Comparison of ENCODE assay signal across 8 cellular contexts in the genomic region with DNA sequence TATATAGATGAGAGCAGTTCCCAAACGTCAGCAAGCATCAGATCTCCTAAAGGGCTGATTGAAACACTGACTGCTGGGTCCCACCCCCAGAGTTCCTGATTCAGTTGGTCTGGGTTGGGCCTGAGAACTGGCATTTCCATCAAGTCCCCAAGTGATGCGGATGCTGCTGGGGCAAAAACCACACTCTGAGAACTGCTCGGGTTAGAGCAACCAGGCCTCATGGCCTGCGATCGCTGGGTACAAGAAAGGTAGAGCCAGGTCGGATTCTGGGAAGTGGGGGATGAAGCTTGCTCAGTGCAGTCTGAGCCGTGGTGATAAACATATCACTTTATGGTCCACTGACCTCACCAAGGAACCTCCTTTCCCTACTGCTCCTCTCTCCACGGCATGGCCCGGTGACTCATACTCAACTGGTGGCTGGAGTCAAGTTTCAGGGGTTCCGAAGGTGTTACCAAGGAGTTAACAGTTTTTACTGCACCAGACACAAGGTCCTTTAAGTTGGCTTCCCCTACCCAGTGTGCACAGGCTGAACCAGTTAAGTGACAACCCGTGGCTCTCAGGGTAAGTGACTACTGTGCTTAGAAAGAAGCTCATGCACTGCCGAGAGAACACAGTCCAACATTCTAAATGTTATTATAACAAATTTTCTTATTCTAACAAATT.
DNase-seq lines count a peak whose midpoint lies in the region; ATAC-seq and TF ChIP-seq lines count a peak whose summit lies in the region.

No MANE protein-coding gene starts in this region.

- H3K27me3 ChIP-seq in mammary epithelial cell (ENCODE audit: insufficient read depth, low read length) (no peaks in the 10 kb centered on the region), dorsolateral prefrontal cortex (no peaks in the 10 kb centered on the region)

- intact Hi-C loops in mammary epithelial cell (cut with micrococcal nuclease) = loop anchor here (5.0 to 10.0 kb wide), 2 partner anchors 118 to 155 kb away; partner anchors contain the start of gene TGFBR3
- intact Hi-C loops in left colon (cut with DNase I, micrococcal nuclease) = no loop called here
- intact Hi-C loops in dorsolateral prefrontal cortex (cut with DNase I) = no loop called here

- no peak overlapping the region for H2AFZ ChIP-seq in mammary epithelial cell (ENCODE audit: low read depth, low read length)

- no peak overlapping the region for H3K27ac ChIP-seq in mammary epithelial cell (ENCODE audit: insufficient read depth, low read depth, low read length)
- H3K27ac ChIP-seq in dorsolateral prefrontal cortex = no peak overlapping the region

- in situ Hi-C loops in mammary epithelial cell (cut with MboI; ENCODE audit: low sequenced_read_pairs in 2 of 2) = no loop called here

- H4K20me1 ChIP-seq in mammary epithelial cell (ENCODE audit: insufficient read depth, low read length) = no peaks in the 10 kb centered on the region

- CTCF ChIA-PET in mammary epithelial cell (lab: Charles Lee; ENCODE audit: low non-redundant PET) = no interaction called here

- H3K4me1 ChIP-seq in mammary epithelial cell (ENCODE audit: insufficient read depth, low read length) = peaks cover 29% of the 10 kb centered on the region

- H3K4me3 ChIP-seq in mammary epithelial cell (replicated peaks in 1 of 3; ENCODE audit: insufficient read depth in 1 of 3, low read depth in 2 of 3, low read length in 3 of 3) (no peak overlapping the region), dorsolateral prefrontal cortex (no peak overlapping the region)

- dilution Hi-C loops in mammary epithelial cell (cut with HindIII; ENCODE audit: low sequenced_read_pairs) = no loop called here

- TF ChIP-seq CTCF in mammary epithelial cell (conservative IDR thresholded peaks at IDR 0.05 in 1 of 2, IDR thresholded peaks at IDR 0.05 in 1 of 2; ENCODE audit: extremely low read depth in 1 of 2, insufficient read depth in 1 of 2, low read depth in 1 of 2, low read length in 2 of 2) (no peak), dorsolateral prefrontal cortex (IDR thresholded peaks at IDR 0.05 in 54 of 56, conservative IDR thresholded peaks at IDR 0.05 in 2 of 56; ENCODE audit: low read depth in 1 of 56, partially characterized antibody in 56 of 56) (no peak)

- DNase-seq in NCI-H2107 (lab: John Stamatoyannopoulos, UW) = peak; percentile 20
- DNase-seq in mammary epithelial cell = peak; percentile 66
- peak; percentile 83 for DNase-seq in non-pigmented ciliary epithelial cell (ENCODE audit: low read depth)
- DNase-seq in NCI-H1417 treated with DMSO at 0.1 percent for 48 hours (lab: John Stamatoyannopoulos, UW) = no peak
- no peak for DNase-seq in NCI-H345 treated with DMSO at 0.1 percent for 48 hours (lab: John Stamatoyannopoulos, UW; ENCODE audit: unreplicated experiment)
- no peak for DNase-seq in left colon
- DNase-seq in dorsolateral prefrontal cortex = no peak

- no peak overlapping the region for H3K9ac ChIP-seq in mammary epithelial cell (ENCODE audit: insufficient read depth, low read length)

- WGBS in mammary epithelial cell (ENCODE audit: low coverage, missing lambda C conversion rate) = 52% methylated on average over 10 of the region's 12 CpGs

- no peaks in the 10 kb centered on the region for H3K36me3 ChIP-seq in mammary epithelial cell (ENCODE audit: insufficient read depth, low read length)

- no peak overlapping the region for H3K4me2 ChIP-seq in mammary epithelial cell (ENCODE audit: insufficient read depth, low read depth, low read length)

- H3K9me3 ChIP-seq in mammary epithelial cell (replicated peaks; ENCODE audit: insufficient read depth, low read length) = no peaks in the 10 kb centered on the region

- H3K79me2 ChIP-seq in mammary epithelial cell (ENCODE audit: insufficient read depth, low read length) = no peaks in the 10 kb centered on the region

- ATAC-seq in GM18868 (IDR thresholded peaks at IDR 0.05; ENCODE audit: unreplicated experiment) (peak; percentile 48), left colon (no peak)

- BruUV-seq in mammary epithelial cell (replicated peaks; lab: Mats Ljungman, UMichigan) = no TSS peak

Comparison
In these comparisons a context has a peak if more than half of its experiments do, and no peak if none do; other contexts are left out.
1. DNase-seq: peak in NCI-H2107 (single experiment), mammary epithelial cell (single experiment) and non-pigmented ciliary epithelial cell (single experiment); none in NCI-H1417 treated with DMSO at 0.1 percent for 48 hours (single experiment), NCI-H345 treated with DMSO at 0.1 percent for 48 hours (single experiment), left colon (0 of 2) and dorsolateral prefrontal cortex (0 of 10).